1 cellular context compared by ENCODE assay signal in the genomic region with DNA sequence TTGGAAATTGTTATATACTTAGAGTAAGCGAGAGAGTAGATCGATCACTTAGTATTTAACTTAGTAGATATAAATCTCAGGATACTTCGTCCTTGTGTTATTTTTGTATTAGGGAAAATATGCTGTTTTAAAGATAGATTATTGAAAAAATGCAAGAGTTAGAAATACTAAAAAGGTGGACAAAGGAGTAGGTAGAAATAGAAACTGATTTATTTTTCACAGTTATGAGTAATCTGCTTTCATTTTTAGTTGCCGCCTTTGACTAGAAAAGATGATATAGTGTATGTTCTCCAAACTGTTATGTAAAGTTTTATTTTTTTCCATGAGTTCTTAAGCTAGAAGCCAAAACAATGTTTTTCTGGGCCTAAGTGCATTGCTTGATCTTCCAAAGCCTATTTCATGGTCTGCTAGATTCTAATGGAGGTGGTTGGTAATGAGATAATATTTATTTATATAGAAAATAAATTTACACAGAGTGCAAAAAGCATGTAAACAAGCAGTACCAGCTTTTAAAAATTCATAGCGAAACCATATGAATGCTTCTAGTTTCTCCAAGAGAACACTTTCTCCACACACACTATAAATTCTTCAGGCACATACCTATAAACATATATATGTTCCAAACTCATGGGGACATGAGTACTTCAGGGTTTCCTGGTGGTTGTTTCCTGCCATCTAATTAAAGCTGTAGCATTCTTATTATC.
TF ChIP-seq lines count a peak whose summit lies in the region.

No MANE protein-coding gene starts in this region.

TF ChIP-seq in GM12878, 131 proteins besides CTCF, POLR2A, EP300 and RAD21 (continued from another document):
- TF ChIP-seq RUNX3 (IDR thresholded peaks at IDR 0.05; ENCODE audit: low read length), result peak; percentile 25; the same call in 1 of the 2 replicates
- TF ChIP-seq, protein P1, sequence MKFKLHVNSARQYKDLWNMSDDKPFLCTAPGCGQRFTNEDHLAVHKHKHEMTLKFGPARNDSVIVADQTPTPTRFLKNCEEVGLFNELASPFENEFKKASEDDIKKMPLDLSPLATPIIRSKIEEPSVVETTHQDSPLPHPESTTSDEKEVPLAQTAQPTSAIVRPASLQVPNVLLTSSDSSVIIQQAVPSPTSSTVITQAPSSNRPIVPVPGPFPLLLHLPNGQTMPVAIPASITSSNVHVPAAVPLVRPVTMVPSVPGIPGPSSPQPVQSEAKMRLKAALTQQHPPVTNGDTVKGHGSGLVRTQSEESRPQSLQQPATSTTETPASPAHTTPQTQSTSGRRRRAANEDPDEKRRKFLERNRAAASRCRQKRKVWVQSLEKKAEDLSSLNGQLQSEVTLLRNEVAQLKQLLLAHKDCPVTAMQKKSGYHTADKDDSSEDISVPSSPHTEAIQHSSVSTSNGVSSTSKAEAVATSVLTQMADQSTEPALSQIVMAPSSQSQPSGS (IDR thresholded peaks at IDR 0.05; ENCODE audit: low read length), result peak; percentile 89
- TF ChIP-seq CBX5 (IDR thresholded peaks at IDR 0.05; ENCODE audit: low read depth), result 0 out of 2 replicates have a peak, but pooled peaks have one; percentile 82
- no peak for TF ChIP-seq SREBF2 (IDR thresholded peaks at IDR 0.05; ENCODE audit: low read length)
- no peak for TF ChIP-seq LARP7 (IDR thresholded peaks at IDR 0.05)
- no peak for TF ChIP-seq EZH2 (IDR thresholded peaks at IDR 0.05; ENCODE audit: borderline replicate concordance, control insufficient read depth, low read depth, low read length)
- no peak for TF ChIP-seq HCFC1 (IDR thresholded peaks at IDR 0.05; ENCODE audit: low read length)
- TF ChIP-seq SMARCA5 (IDR thresholded peaks at IDR 0.05), result peak; percentile 28; the same call in 1 of the 2 replicates
- TF ChIP-seq, protein P2, sequence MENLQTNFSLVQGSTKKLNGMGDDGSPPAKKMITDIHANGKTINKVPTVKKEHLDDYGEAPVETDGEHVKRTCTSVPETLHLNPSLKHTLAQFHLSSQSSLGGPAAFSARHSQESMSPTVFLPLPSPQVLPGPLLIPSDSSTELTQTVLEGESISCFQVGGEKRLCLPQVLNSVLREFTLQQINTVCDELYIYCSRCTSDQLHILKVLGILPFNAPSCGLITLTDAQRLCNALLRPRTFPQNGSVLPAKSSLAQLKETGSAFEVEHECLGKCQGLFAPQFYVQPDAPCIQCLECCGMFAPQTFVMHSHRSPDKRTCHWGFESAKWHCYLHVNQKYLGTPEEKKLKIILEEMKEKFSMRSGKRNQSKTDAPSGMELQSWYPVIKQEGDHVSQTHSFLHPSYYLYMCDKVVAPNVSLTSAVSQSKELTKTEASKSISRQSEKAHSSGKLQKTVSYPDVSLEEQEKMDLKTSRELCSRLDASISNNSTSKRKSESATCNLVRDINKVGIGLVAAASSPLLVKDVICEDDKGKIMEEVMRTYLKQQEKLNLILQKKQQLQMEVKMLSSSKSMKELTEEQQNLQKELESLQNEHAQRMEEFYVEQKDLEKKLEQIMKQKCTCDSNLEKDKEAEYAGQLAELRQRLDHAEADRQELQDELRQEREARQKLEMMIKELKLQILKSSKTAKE (IDR thresholded peaks at IDR 0.05; ENCODE audit: low read depth, poor library complexity, severe bottlenecking), result no peak
- peak; percentile 58 for TF ChIP-seq CREM (IDR thresholded peaks at IDR 0.05; ENCODE audit: low read depth)
- TF ChIP-seq MEF2A (IDR thresholded peaks at IDR 0.05; ENCODE audit: insufficient read depth, low read depth, low read length), result peak; percentile 79
- TF ChIP-seq, protein P3, sequence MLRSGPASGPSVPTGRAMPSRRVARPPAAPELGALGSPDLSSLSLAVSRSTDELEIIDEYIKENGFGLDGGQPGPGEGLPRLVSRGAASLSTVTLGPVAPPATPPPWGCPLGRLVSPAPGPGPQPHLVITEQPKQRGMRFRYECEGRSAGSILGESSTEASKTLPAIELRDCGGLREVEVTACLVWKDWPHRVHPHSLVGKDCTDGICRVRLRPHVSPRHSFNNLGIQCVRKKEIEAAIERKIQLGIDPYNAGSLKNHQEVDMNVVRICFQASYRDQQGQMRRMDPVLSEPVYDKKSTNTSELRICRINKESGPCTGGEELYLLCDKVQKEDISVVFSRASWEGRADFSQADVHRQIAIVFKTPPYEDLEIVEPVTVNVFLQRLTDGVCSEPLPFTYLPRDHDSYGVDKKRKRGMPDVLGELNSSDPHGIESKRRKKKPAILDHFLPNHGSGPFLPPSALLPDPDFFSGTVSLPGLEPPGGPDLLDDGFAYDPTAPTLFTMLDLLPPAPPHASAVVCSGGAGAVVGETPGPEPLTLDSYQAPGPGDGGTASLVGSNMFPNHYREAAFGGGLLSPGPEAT (IDR thresholded peaks at IDR 0.05; ENCODE audit: low read depth), result peak; percentile 43; the same call in 1 of the 2 replicates
- TF ChIP-seq TAF1 (IDR thresholded peaks at IDR 0.05; ENCODE audit: borderline replicate concordance, low read depth, low read length), result no peak
- peak; percentile 59; the same call in 1 of the 2 replicates for TF ChIP-seq BCL11A (IDR thresholded peaks at IDR 0.05; ENCODE audit: low read depth, low read length)
- peak; percentile 100 for TF ChIP-seq JUNB (IDR thresholded peaks at IDR 0.05)
- TF ChIP-seq ATF7 (IDR thresholded peaks at IDR 0.05; ENCODE audit: low read depth), result peak; percentile 91
- TF ChIP-seq MEF2B (IDR thresholded peaks at IDR 0.05; ENCODE audit: partially characterized antibody, poor library complexity, severe bottlenecking), result peak; percentile 35
- TF ChIP-seq IRF4 (IDR thresholded peaks at IDR 0.05; ENCODE audit: low read depth, low read length), result peak; percentile 76
- TF ChIP-seq PML (IDR thresholded peaks at IDR 0.05; ENCODE audit: low read length), result 0 out of 2 replicates have a peak, but pooled peaks have one; percentile 27
- peak; percentile 73; the same call in 1 of the 2 replicates for TF ChIP-seq FOXM1 (IDR thresholded peaks at IDR 0.05; ENCODE audit: low read depth, low read length)
- TF ChIP-seq JUND (IDR thresholded peaks at IDR 0.05; ENCODE audit: low read depth, low read length), result peak; percentile 57; the same call in 1 of the 2 replicates
- TF ChIP-seq MTA3 (IDR thresholded peaks at IDR 0.05; ENCODE audit: borderline replicate concordance, low read length), result 0 out of 2 replicates have a peak, but pooled peaks have one; percentile 55
- TF ChIP-seq DPF2 (IDR thresholded peaks at IDR 0.05), result peak; percentile 84
- peak; percentile 62 to 63; a peak in 3 of 4 replicates for TF ChIP-seq IKZF2 (IDR thresholded peaks at IDR 0.05)
- no peak for TF ChIP-seq TBL1XR1 (IDR thresholded peaks at IDR 0.05; ENCODE audit: low read depth, low read length)
- TF ChIP-seq CEBPB (IDR thresholded peaks at IDR 0.05; ENCODE audit: borderline replicate concordance in 1 of 2, low read depth in 2 of 2, low read length in 2 of 2), result no peak
- TF ChIP-seq BMI1 (IDR thresholded peaks at IDR 0.05; ENCODE audit: borderline replicate concordance), result peak; percentile 40; the same call in 1 of the 2 replicates
- TF ChIP-seq, protein P4, sequence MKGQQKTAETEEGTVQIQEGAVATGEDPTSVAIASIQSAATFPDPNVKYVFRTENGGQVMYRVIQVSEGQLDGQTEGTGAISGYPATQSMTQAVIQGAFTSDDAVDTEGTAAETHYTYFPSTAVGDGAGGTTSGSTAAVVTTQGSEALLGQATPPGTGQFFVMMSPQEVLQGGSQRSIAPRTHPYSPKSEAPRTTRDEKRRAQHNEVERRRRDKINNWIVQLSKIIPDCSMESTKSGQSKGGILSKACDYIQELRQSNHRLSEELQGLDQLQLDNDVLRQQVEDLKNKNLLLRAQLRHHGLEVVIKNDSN (IDR thresholded peaks at IDR 0.05; ENCODE audit: borderline replicate concordance, extremely low read length, insufficient read depth, low read depth, low read length), result no peak
- TF ChIP-seq ZNF217 (IDR thresholded peaks at IDR 0.05), result peak; percentile 26; the same call in 1 of the 2 replicates
